Comparison of ENCODE assay signal across 20 cellular contexts in the genomic region with DNA sequence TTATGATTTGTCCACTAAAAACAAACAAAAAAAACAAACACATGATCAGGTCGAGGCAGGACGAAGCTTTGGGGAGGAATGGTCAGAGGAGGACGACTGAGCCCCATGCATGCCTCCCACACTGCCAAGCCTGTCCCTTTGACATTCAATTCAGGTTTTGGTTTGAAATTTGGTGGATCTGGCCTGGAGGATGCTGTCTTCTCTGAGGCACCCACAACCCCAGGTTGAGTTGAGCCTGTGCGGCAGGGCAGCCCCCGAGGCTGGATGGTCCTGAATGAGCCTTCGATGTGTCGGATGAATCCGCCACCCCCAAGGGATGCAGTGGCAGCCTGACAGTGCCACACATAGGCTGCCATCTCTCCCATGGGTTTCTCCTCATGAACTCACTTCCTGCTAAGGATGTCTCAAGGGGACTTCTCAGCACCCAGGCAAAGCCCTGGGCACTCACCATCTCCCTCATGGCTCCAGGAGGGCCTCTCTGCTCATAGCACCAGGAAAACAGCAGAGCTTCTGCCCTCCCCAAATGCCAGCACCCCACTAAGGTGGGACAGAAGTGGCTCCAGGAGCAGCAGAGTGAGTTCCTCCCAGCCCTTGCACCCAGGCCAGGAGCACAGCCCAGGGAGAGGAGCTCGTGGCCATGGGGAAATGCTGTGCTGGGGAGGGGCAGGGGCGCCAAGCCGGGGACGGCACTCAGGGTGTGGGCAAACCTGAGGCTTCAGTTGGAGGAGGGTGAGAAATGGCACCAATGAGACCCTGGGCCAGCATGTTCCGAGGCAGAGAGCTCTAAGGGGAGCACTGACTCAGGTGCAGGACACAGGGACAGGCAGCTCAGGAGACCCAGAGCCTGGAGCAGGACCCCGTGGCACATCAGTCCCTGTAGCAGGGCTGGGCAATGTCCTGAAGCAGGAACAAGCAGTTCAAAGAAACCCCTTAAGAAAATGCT. TPM values are rescaled to one million over a fixed set of nuclear protein-coding genes. Genes with fewer than 3 reads are reported as not detected.
"Had no signal": no experiment of that assay in that cellular context is flagged by ENCODE, and none has a peak within 500 bp of the region (broad histone marks: within the 10 kb centered on the region; RNA-seq: fewer than 3 reads in every experiment).

No MANE protein-coding gene starts in this region.

- H3K9me3 Mint-ChIP-seq: activated CD4-positive, alpha-beta T cell treated with anti-CD3 and anti-CD28 coated beads, Interleukin-2, amount 10 ng/mL, durations not matched to agents 7 days and 5 days; activated naive CD4-positive, alpha-beta T cell treated with anti-CD3 and anti-CD28 coated beads for 36 hours; activated T-cell treated with anti-CD3 and anti-CD28 coated beads, Interleukin-2, amount 50 U/mL, for 4 hours; central memory CD8-positive, alpha-beta T cell; neural crest cell; stimulated activated naive B cell treated with anti-CD40 and anti-IgM and Interleukin-4, amounts not matched to agents 10 μg/mL and 1 μg/mL and 100 μg/mL, for 72 hours had no signal

- H3K4me3 Mint-ChIP-seq: activated CD4-positive, alpha-beta T cell treated with anti-CD3 and anti-CD28 coated beads, Interleukin-2, amount 10 ng/mL, durations not matched to agents 7 days and 5 days; activated naive CD4-positive, alpha-beta T cell treated with anti-CD3 and anti-CD28 coated beads for 36 hours; activated T-cell treated with anti-CD3 and anti-CD28 coated beads, Interleukin-2, amount 50 U/mL, for 4 hours; central memory CD8-positive, alpha-beta T cell; immature natural killer cell; neural crest cell; stimulated activated naive B cell treated with anti-CD40 and anti-IgM and Interleukin-4, amounts not matched to agents 10 μg/mL and 1 μg/mL and 100 μg/mL, for 72 hours had no signal

- H3K9me3 ChIP-seq: body of pancreas, colonic mucosa, gastrocnemius medialis, heart left ventricle, spleen had no signal

- H3K4me1 ChIP-seq: body of pancreas, colonic mucosa, gastrocnemius medialis, heart left ventricle had no signal

- H3K27ac ChIP-seq: body of pancreas, colonic mucosa, gastrocnemius medialis, heart left ventricle, spleen had no signal

- H3K36me3 ChIP-seq: colonic mucosa, gastrocnemius medialis, heart left ventricle, spleen had no signal

- H3K27me3 ChIP-seq: body of pancreas, colonic mucosa had no signal

- H3K4me3 ChIP-seq: body of pancreas, colonic mucosa, gastrocnemius medialis, heart left ventricle, spleen had no signal

- H3K36me3 Mint-ChIP-seq: immature natural killer cell; stimulated activated naive B cell treated with anti-CD40 and anti-IgM and Interleukin-4, amounts not matched to agents 10 μg/mL and 1 μg/mL and 100 μg/mL, for 72 hours had no signal

- ATAC-seq: activated T-cell treated with anti-CD3 and anti-CD28 coated beads, Interleukin-2, amount 50 U/mL, for 4 hours; body of pancreas; esophagus mucosa; gastrocnemius medialis; heart left ventricle; SK-N-SH treated with all-trans-retinoic acid at 6 μM for 48 hours; stimulated activated naive B cell treated with anti-CD40 and anti-IgM and Interleukin-4, amounts not matched to agents 10 μg/mL and 1 μg/mL and 100 μg/mL, for 72 hours had no signal

- DNase-seq: activated CD4-positive, alpha-beta T cell treated with anti-CD3 and anti-CD28 coated beads, Interleukin-2, amount 10 ng/mL, durations not matched to agents 7 days and 5 days; activated CD8-positive, alpha-beta memory T cell treated with anti-CD3 and anti-CD28 coated beads, Interleukin-2, amount 50 U/mL, for 4 hours; activated naive CD4-positive, alpha-beta T cell treated with anti-CD3 and anti-CD28 coated beads for 36 hours; activated T-cell treated with anti-CD3 and anti-CD28 coated beads, Interleukin-2, amount 50 U/mL, for 4 hours; body of pancreas; gastrocnemius medialis; immature natural killer cell; stimulated activated naive B cell treated with anti-CD40 and anti-IgM and Interleukin-4, amounts not matched to agents 10 μg/mL and 1 μg/mL and 100 μg/mL, for 72 hours; T-helper 1 cell had no signal

- H3K4me1 Mint-ChIP-seq: activated CD4-positive, alpha-beta T cell treated with anti-CD3 and anti-CD28 coated beads, Interleukin-2, amount 10 ng/mL, durations not matched to agents 7 days and 5 days; central memory CD8-positive, alpha-beta T cell; immature natural killer cell had no signal

- H3K27ac Mint-ChIP-seq: activated CD4-positive, alpha-beta T cell treated with anti-CD3 and anti-CD28 coated beads, Interleukin-2, amount 10 ng/mL, durations not matched to agents 7 days and 5 days; activated naive CD4-positive, alpha-beta T cell treated with anti-CD3 and anti-CD28 coated beads for 36 hours; immature natural killer cell; stimulated activated naive B cell treated with anti-CD40 and anti-IgM and Interleukin-4, amounts not matched to agents 10 μg/mL and 1 μg/mL and 100 μg/mL, for 72 hours had no signal

RNA-seq across cellular contexts. Expression of gene PRR23E, which starts 18.5 kb away (rescaled TPM):
- total RNA-seq: activated CD4-positive, alpha-beta T cell treated with anti-CD3 and anti-CD28 coated beads, Interleukin-2, amount 10 ng/mL, durations not matched to agents 7 days and 5 days; activated naive CD4-positive, alpha-beta T cell treated with anti-CD3 and anti-CD28 coated beads for 36 hours; activated T-cell treated with anti-CD3 and anti-CD28 coated beads, Interleukin-2, amount 50 U/mL, for 4 hours; body of pancreas; colonic mucosa; esophagus mucosa; gastrocnemius medialis; heart left ventricle; lung microvascular endothelial cell; myocyte; neural crest cell; osteoblast; spleen had no signal
- polyA plus RNA-seq: heart left ventricle, immature natural killer cell, spleen, thymus had no signal
